ENCODE assay signal across 8 cellular contexts in the genomic region with DNA sequence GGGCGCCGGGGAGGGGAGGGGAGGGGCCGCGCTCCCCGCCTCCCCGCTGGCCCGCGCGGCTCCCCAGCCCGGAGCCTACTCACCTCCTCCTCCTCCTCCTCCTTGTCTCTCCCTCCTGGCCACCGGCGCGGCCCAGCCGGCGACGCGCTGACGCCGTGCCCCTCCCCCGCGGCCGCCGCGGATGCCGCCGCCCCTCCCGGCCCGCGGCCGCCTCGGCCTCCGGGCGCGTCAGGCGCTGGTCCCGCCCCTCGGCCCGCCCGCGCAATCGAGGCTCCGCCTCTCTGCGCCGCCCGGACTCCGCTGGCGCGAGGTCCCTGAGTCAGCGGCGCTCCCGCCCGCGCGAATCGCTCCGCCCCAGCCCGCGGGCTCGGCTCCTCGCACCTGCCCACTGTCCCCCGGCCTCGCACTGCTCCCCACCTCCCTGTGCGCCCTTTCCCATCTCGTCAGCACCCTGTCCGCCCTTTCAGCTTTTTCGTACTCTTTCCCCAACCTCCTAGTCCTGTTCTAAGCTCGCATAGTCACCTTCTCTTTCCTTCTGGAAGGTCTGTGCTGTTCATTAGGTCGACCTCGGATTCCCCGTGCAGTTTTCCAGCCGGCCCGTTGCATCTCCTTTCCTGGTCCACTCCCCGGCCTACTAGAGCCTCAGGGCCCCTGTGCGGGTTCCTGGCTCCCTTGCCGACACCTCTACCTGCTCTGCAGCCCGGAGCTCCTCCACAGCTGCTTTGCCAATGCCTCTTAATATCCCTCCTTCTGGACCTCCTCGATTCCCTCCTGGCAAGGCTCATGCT.
DNase-seq lines count a peak whose midpoint lies in the region; ATAC-seq lines count a peak whose summit lies in the region.

No MANE protein-coding gene starts in this region.

- ATAC-seq in GM19035 (IDR thresholded peaks at IDR 0.05; ENCODE audit: unreplicated experiment) = peak; percentile 88
- ATAC-seq in HG03196 (IDR thresholded peaks at IDR 0.05; ENCODE audit: unreplicated experiment) = peak; percentile 91

- peak; percentile 81 to 92 for DNase-seq in AML-193 (lab: John Stamatoyannopoulos, UW)
- peak; percentile 97 for DNase-seq in NCI-H2227 treated with DMSO at 0.1 percent for 48 hours (lab: John Stamatoyannopoulos, UW)
- DNase-seq in activated CD4-positive, CD25-positive, alpha-beta regulatory T cell treated with anti-CD3 and anti-CD28 coated beads, Interleukin-2, amount 50 U/mL, for 16 hours (ENCODE audit: low read depth, low spot score) = peak; percentile 64
- peak; percentile 85 for DNase-seq in cerebellar cortex (ENCODE audit: low spot score)
- peak; percentile 82 for DNase-seq in kidney glomerular epithelial cell (lab: John Stamatoyannopoulos, UW)
- DNase-seq in stimulated activated CD4-positive, alpha-beta T cell treated with anti-CD3 and anti-CD28 coated beads, Interleukin-15, amount 100 ng/mL, for 48 hours (ENCODE audit: low read depth in 2 of 2) = peak; percentile 71 to 85

Comparison
In these comparisons a context has a peak if more than half of its experiments do, and no peak if none do; other contexts are left out.
1. Peak in every context shown above with its lines: DNase-seq and ATAC-seq.